In genomic region chr14:93317836-93318807, GRCh38 we compare ENCODE assay signal across 1 cellular context.
A peak's percentile ranks its signal among the peaks of the same experiment; 100 is the strongest.
TF ChIP-seq lines count a peak whose summit lies in the region.

No MANE protein-coding gene starts in this region.

TF ChIP-seq in K562, 482 proteins besides CTCF, POLR2A, EP300 and RAD21 (continued from another document):
- TF ChIP-seq ZNF592 (IDR thresholded peaks at IDR 0.05) (peak; percentile 39; the same call in 1 of the 2 replicates), NFXL1 (CRISPR knock-in tag; IDR thresholded peaks at IDR 0.05) (no peak), EWSR1 (IDR thresholded peaks at IDR 0.05; ENCODE audit: borderline replicate concordance, low read depth, partially characterized antibody) (no peak), ZNF740 (CRISPR knock-in tag; IDR thresholded peaks at IDR 0.05) (no peak), ZNF740 (tag; IDR thresholded peaks at IDR 0.05) (no peak), ZNF445 (CRISPR knock-in tag; IDR thresholded peaks at IDR 0.05; ENCODE audit: low read depth) (0 out of 2 replicates have a peak, but pooled peaks have one; percentile 25), FOSL1 (tag; conservative IDR thresholded peaks at IDR 0.05) (0 out of 2 replicates have a peak, but pooled peaks have one; percentile 26)
